In the genomic region with DNA sequence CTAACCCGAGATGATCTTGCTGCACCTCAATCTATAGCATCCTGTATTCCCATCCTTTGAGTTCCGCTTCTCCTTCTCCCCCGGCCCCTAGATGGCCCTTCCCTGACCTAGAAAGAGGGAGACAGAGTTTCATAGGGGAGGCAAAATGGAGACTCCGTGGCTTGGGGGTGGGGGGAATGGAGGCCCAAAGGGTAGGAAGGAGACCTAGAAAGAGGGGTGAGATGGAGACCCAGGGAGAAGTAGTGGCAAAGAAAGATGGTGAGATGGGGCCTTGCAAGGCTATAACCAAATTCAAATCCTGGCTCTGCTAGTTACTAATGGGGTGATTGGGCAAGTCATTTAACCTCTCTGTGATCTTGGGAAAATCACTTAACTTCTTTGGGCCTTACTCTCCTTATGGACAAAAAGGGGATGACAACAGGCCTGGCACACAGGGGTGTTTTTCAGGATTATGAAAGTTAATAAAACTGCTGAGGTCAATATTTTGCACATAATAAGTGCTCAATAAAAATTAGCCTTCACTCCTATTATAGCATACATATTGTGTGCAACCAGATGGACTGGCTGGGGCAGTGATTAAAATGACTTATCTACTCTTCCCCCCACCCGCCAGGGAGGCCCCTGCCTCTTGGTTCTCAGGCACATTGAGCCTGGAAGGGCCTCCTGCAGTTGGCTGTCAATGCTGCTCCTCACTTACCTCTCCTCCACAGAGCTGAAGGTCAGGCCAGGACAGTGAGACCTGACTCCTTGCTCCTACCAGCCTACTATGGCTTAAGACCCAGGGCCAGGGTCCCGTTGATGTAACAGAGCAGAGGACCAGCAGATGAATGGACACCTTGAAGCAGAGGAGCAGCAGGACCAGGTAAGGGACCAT, we compare ENCODE assay signal across 9 cellular contexts. TPM values are rescaled to one million over a fixed set of nuclear protein-coding genes. Genes with fewer than 3 reads are reported as not detected.
DNase-seq lines count a peak whose midpoint lies in the region; ATAC-seq and TF ChIP-seq lines count a peak whose summit lies in the region.
"Had no signal": no experiment of that assay in that cellular context is flagged by ENCODE, and none has a peak within 500 bp of the region (broad histone marks: within the 10 kb centered on the region; RNA-seq: fewer than 3 reads in every experiment).

No MANE protein-coding gene starts in this region.

- peak overlapping the region; percentile 96 for H3K4me3 Mint-ChIP-seq in osteocyte (ENCODE audit: unreplicated experiment)

- in situ Hi-C loops in Panc1 (cut with HindIII; ENCODE audit: low pct_unique_long_range_greater_than_20kb, low sequenced_read_pairs), result no loop called here

- peak overlapping the region; percentile 73 for H2AFZ ChIP-seq in DND-41 (ENCODE audit: low read depth, low read length)

- POLR2A ChIA-PET in Panc1 (lab: Charles Lee), result interaction anchor here (0.5 to 0.9 kb wide), 3 partner anchors 11 to 332 kb away, joined by 3 to 14 read pairs (median 3); no protein-coding TSS in a partner anchor

- peak overlapping the region; percentile 77 to 95 for H3K4me3 ChIP-seq in DND-41 (ENCODE audit: low read depth in 1 of 2, low read length in 2 of 2)
- H3K4me3 ChIP-seq in Panc1 (ENCODE audit: low read depth in 2 of 2, low read length in 2 of 2), result peak overlapping the region; percentile 96 to 99
- H3K4me3 ChIP-seq in epithelial cell of esophagus (ENCODE audit: low read length), result peak overlapping the region; percentile 94

- H3K9ac ChIP-seq in DND-41 (ENCODE audit: low read depth, low read length), result peak overlapping the region; percentile 91

- peaks cover 37% of the 10 kb centered on the region for H4K20me1 ChIP-seq in DND-41 (ENCODE audit: insufficient read depth, low read length)

- H3K9me3 Mint-ChIP-seq in osteocyte (ENCODE audit: unreplicated experiment), result no peaks in the 10 kb centered on the region

- H3K4me1 Mint-ChIP-seq in osteocyte (ENCODE audit: unreplicated experiment), result peaks cover 57% of the 10 kb centered on the region

- peak overlapping the region; percentile 95 for H3K4me2 ChIP-seq in DND-41 (ENCODE audit: insufficient read depth, low read length)

- H3K27me3 ChIP-seq in DND-41 (ENCODE audit: insufficient read depth, low read length, poor library complexity) (no peaks in the 10 kb centered on the region), Panc1 (ENCODE audit: control insufficient read depth, insufficient read depth, low read length) (no peaks in the 10 kb centered on the region)

- H3K4me1 ChIP-seq in DND-41 (ENCODE audit: insufficient read depth, low read length) (peaks cover 67% of the 10 kb centered on the region), Panc1 (ENCODE audit: control insufficient read depth, insufficient read depth, low read length) (peaks cover 34% of the 10 kb centered on the region)

- BruUV-seq in Panc1 (replicated peaks; lab: Mats Ljungman, UMichigan), result TSS peak; percentile 90

- no peaks in the 10 kb centered on the region for H3K27me3 Mint-ChIP-seq in osteocyte (ENCODE audit: unreplicated experiment)

- TF ChIP-seq CTCF in DND-41 (IDR thresholded peaks at IDR 0.05; ENCODE audit: borderline replicate concordance, extremely low read depth, low read length, poor library complexity, severe bottlenecking) (no peak), Panc1 (IDR thresholded peaks at IDR 0.05) (no peak), epithelial cell of esophagus (IDR thresholded peaks at IDR 0.05; ENCODE audit: insufficient read depth, low read depth, low read length, missing control alignments) (no peak), osteocyte (IDR thresholded peaks at IDR 0.05) (no peak), GM20000 (IDR thresholded peaks at IDR 0.05; ENCODE audit: extremely low read depth, missing control alignments) (no peak)

- CTCF ChIA-PET in Panc1 (lab: Charles Lee), result no interaction called here

- H3K36me3 ChIP-seq in DND-41 (ENCODE audit: insufficient read depth, low read length), result peaks cover 48% of the 10 kb centered on the region
- peaks cover 11% of the 10 kb centered on the region for H3K36me3 ChIP-seq in Panc1 (ENCODE audit: control insufficient read depth, insufficient read depth, low read length)

- H3K27ac ChIP-seq in DND-41 (ENCODE audit: low read length) (peak overlapping the region; percentile 93), Panc1 (ENCODE audit: low read length) (peak overlapping the region; percentile 98)

- H3K9me3 ChIP-seq in DND-41 (ENCODE audit: insufficient read depth, low read length, severe bottlenecking) (no peaks in the 10 kb centered on the region), Panc1 (ENCODE audit: control insufficient read depth, insufficient read depth, low read depth, low read length) (no peaks in the 10 kb centered on the region)

- H3K79me2 ChIP-seq in DND-41 (ENCODE audit: insufficient read depth, low read length), result peaks cover 72% of the 10 kb centered on the region

- H3K27ac Mint-ChIP-seq in osteocyte (ENCODE audit: unreplicated experiment), result peak overlapping the region; percentile 97

- H3K36me3 Mint-ChIP-seq in osteocyte (ENCODE audit: unreplicated experiment), result peaks cover 24% of the 10 kb centered on the region

- intact Hi-C loops in Panc1 (cut with micrococcal nuclease; ENCODE audit: unreplicated experiment), result no loop called here

- ATAC-seq in DND-41 (ENCODE audit: insufficient read depth, low read depth), result no peak
- ATAC-seq in Panc1, result no peak
- no peak for ATAC-seq in HG03135 (IDR thresholded peaks at IDR 0.05; ENCODE audit: unreplicated experiment)

- DNase-seq in DND-41, result no peak
- no peak for DNase-seq in Panc1 (ENCODE audit: low read depth, low spot score)
- no peak for DNase-seq in epithelial cell of esophagus (ENCODE audit: low read depth)
- DNase-seq in osteocyte (ENCODE audit: extremely low spot score, unreplicated experiment), result no peak
- no peak for DNase-seq in SKM-1 (lab: John Stamatoyannopoulos, UW; ENCODE audit: unreplicated experiment)
- DNase-seq in GM20000 (ENCODE audit: low spot score), result no peak
- DNase-seq in NCI-H2227 treated with DMSO at 0.1 percent for 48 hours (lab: John Stamatoyannopoulos, UW), result no peak

RNA-seq across cellular contexts. Expression of a gene that starts 0.6 kb away (rescaled TPM):
- total RNA-seq in Panc1 (2021; ENCODE audit: unreplicated experiment), result 19.5 TPM
- polyA plus RNA-seq in Panc1 (2012; ENCODE audit: insufficient read length), result 20.0 TPM
- total RNA-seq in osteocyte, result 34.4 and 34.7 TPM in 2 replicates

RNA-seq across cellular contexts. Expression of a gene that starts 1.0 kb away (rescaled TPM):
- total RNA-seq in Panc1 (2021; ENCODE audit: unreplicated experiment) (670 TPM), osteocyte (1,287 and 1,310 TPM in 2 replicates)
- polyA plus RNA-seq in Panc1 (2012; ENCODE audit: insufficient read length), result 1,127 TPM

RNA-seq across cellular contexts. Expression of a gene that starts 5.1 kb away (rescaled TPM):
- total RNA-seq in Panc1 (2021; ENCODE audit: unreplicated experiment) (1.0 TPM), osteocyte (1.1 and 1.3 TPM in 2 replicates)
- not detected for polyA plus RNA-seq in Panc1 (2012; ENCODE audit: insufficient read length)

RNA-seq across cellular contexts. Expression of a gene that starts 13.4 kb away (rescaled TPM):
- total RNA-seq in Panc1 (2021; ENCODE audit: unreplicated experiment) (not detected), osteocyte (not detected in 2 replicates)
- polyA plus RNA-seq in Panc1 (2012; ENCODE audit: insufficient read length), result not detected
- total RNA-seq: pulmonary artery endothelial cell had no signal

RNA-seq across cellular contexts. Expression of a gene that starts 17.2 kb away (rescaled TPM):
- total RNA-seq in Panc1 (2021; ENCODE audit: unreplicated experiment) (7.4 TPM), osteocyte (18.5 and 20.3 TPM in 2 replicates)
- polyA plus RNA-seq in Panc1 (2012; ENCODE audit: insufficient read length), result 10.4 TPM
